1 cellular context compared by ENCODE assay signal in the genomic region with DNA sequence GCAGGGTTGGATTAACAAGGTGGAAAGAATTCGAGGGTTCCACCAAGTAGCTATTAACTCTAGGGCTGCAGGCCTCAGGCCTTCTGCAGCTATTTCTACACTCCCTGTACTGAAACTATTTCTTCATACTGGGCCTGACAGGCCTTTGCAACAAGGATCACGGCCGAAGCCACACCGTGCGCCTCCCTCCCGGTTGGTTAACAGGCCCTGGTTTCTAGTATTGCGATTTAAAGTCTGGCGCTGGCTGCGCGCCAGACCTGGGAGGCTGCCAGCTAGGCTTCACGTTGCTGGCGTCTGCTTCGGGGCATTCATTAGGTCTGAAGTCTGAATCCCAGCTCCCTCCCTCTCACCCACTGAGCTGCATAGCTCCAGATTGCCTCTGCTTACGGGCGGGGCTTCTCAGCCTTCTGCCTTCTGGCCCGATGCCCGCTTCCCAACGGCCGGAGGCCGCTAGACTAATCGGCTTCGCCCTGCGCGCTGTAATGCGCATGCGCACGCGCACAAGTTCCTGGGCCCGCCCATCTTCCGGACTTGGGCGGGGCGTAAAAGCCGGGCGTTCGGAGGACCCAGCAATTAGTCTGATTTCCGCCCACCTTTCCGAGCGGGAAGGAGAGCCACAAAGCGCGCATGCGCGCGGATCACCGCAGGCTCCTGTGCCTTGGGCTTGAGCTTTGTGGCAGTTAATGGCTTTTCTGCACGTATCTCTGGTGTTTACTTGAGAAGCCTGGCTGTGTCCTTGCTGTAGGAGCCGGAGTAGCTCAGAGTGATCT.
A peak's percentile ranks its signal among the peaks of the same experiment; 100 is the strongest.
TF ChIP-seq lines count a peak whose summit lies in the region.

No MANE protein-coding gene starts in this region.

TF ChIP-seq in K562, 482 proteins besides CTCF, POLR2A, EP300 and RAD21 (continued from another document and continues in another):
- TF ChIP-seq ZNF24 (IDR thresholded peaks at IDR 0.05) (peak; percentile 60; the same call in 1 of the 2 replicates), NFRKB (IDR thresholded peaks at IDR 0.05; ENCODE audit: low read depth) (no peak), SRSF7 (optimal IDR thresholded peaks at IDR 0.05; ENCODE audit: low read depth, low read length) (no peak), MAZ (CRISPR knock-in tag; conservative IDR thresholded peaks at IDR 0.05 in 1 of 2, IDR thresholded peaks at IDR 0.05 in 1 of 2) (peak; percentile 68 to 78), MTF1 (CRISPR knock-in tag; IDR thresholded peaks at IDR 0.05; ENCODE audit: borderline replicate concordance) (no peak), MTA2 (IDR thresholded peaks at IDR 0.05; ENCODE audit: low read depth) (no peak), SPI1 (IDR thresholded peaks at IDR 0.05; ENCODE audit: borderline replicate concordance, low read depth, low read length) (no peak), CREBBP (IDR thresholded peaks at IDR 0.05; ENCODE audit: low read depth, low read length) (no peak), ZNF124 (CRISPR knock-in tag; IDR thresholded peaks at IDR 0.05) (no peak), KDM2B (CRISPR knock-in tag; IDR thresholded peaks at IDR 0.05) (no peak), MEIS2 (IDR thresholded peaks at IDR 0.05; ENCODE audit: partially characterized antibody) (peak; percentile 95), ZFP30 (CRISPR knock-in tag; IDR thresholded peaks at IDR 0.05; ENCODE audit: borderline replicate concordance) (no peak), PTTG1 (tag; IDR thresholded peaks at IDR 0.05; ENCODE audit: low read depth) (no peak), NCOA1 (IDR thresholded peaks at IDR 0.05; ENCODE audit: low read depth) (no peak), SMAD3 (CRISPR knock-in tag; conservative IDR thresholded peaks at IDR 0.05) (no peak), RBM14 (IDR thresholded peaks at IDR 0.05; ENCODE audit: borderline replicate concordance, insufficient read depth, low read depth, low read length) (no peak), CHD4 (IDR thresholded peaks at IDR 0.05; ENCODE audit: insufficient read depth, insufficient replicate concordance, low read depth, low read length, poor library complexity, severe bottlenecking) (no peak), ILK (tag; IDR thresholded peaks at IDR 0.05; ENCODE audit: borderline replicate concordance, low read depth) (no peak), STAT5B (CRISPR knock-in tag; IDR thresholded peaks at IDR 0.05) (no peak), GABPB1 (CRISPR knock-in tag; IDR thresholded peaks at IDR 0.05) (peak; percentile 82), XRCC4 (IDR thresholded peaks at IDR 0.05; ENCODE audit: extremely low read depth, insufficient read depth, insufficient read length) (no peak), DPF2 (IDR thresholded peaks at IDR 0.05) (no peak), ZNF274 (IDR thresholded peaks at IDR 0.05; ENCODE audit: borderline replicate concordance, low read depth, low read length) (no peak), ZNF586 (CRISPR knock-in tag; conservative IDR thresholded peaks at IDR 0.05) (no peak), ZNF212 (CRISPR knock-in tag; IDR thresholded peaks at IDR 0.05) (no peak), ZNF785 (CRISPR knock-in tag; IDR thresholded peaks at IDR 0.05) (no peak), ETV1 (tag; conservative IDR thresholded peaks at IDR 0.05; ENCODE audit: low read depth) (peak; percentile 55), ZNF707 (CRISPR knock-in tag; conservative IDR thresholded peaks at IDR 0.05) (no peak), KLF10 (CRISPR knock-in tag; IDR thresholded peaks at IDR 0.05) (no peak), CBX5 (IDR thresholded peaks at IDR 0.05; ENCODE audit: borderline replicate concordance, low read depth) (no peak), TEAD1 (CRISPR knock-in tag; IDR thresholded peaks at IDR 0.05) (peak in 1 of 2 experiments; percentile 82; a peak in 2 of 4 replicates), PML (IDR thresholded peaks at IDR 0.05; ENCODE audit: low read length) (peak; percentile 31; the same call in 1 of the 2 replicates), ZNF253 (CRISPR knock-in tag; conservative IDR thresholded peaks at IDR 0.05) (no peak), ZNF79 (CRISPR knock-in tag; IDR thresholded peaks at IDR 0.05; ENCODE audit: low read depth) (no peak), RHOXF2B (CRISPR knock-in tag; conservative IDR thresholded peaks at IDR 0.05) (no peak), NFIX (CRISPR knock-in tag; IDR thresholded peaks at IDR 0.05; ENCODE audit: low read depth) (peak; percentile 56), RBM34 (IDR thresholded peaks at IDR 0.05; ENCODE audit: borderline replicate concordance, insufficient read depth, low read length) (no peak), BMI1 (IDR thresholded peaks at IDR 0.05; ENCODE audit: low read length) (no peak)
- TF ChIP-seq, protein P1, sequence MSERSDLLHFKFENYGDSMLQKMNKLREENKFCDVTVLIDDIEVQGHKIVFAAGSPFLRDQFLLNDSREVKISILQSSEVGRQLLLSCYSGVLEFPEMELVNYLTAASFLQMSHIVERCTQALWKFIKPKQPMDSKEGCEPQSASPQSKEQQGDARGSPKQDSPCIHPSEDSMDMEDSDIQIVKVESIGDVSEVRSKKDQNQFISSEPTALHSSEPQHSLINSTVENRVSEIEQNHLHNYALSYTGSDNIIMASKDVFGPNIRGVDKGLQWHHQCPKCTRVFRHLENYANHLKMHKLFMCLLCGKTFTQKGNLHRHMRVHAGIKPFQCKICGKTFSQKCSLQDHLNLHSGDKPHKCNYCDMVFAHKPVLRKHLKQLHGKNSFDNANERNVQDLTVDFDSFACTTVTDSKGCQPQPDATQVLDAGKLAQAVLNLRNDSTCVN (CRISPR knock-in tag; IDR thresholded peaks at IDR 0.05) = no peak
- TF ChIP-seq, protein P2, sequence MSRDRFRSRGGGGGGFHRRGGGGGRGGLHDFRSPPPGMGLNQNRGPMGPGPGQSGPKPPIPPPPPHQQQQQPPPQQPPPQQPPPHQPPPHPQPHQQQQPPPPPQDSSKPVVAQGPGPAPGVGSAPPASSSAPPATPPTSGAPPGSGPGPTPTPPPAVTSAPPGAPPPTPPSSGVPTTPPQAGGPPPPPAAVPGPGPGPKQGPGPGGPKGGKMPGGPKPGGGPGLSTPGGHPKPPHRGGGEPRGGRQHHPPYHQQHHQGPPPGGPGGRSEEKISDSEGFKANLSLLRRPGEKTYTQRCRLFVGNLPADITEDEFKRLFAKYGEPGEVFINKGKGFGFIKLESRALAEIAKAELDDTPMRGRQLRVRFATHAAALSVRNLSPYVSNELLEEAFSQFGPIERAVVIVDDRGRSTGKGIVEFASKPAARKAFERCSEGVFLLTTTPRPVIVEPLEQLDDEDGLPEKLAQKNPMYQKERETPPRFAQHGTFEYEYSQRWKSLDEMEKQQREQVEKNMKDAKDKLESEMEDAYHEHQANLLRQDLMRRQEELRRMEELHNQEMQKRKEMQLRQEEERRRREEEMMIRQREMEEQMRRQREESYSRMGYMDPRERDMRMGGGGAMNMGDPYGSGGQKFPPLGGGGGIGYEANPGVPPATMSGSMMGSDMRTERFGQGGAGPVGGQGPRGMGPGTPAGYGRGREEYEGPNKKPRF (IDR thresholded peaks at IDR 0.05; ENCODE audit: low read depth, low read length) = no peak
- TF ChIP-seq, protein P3, sequence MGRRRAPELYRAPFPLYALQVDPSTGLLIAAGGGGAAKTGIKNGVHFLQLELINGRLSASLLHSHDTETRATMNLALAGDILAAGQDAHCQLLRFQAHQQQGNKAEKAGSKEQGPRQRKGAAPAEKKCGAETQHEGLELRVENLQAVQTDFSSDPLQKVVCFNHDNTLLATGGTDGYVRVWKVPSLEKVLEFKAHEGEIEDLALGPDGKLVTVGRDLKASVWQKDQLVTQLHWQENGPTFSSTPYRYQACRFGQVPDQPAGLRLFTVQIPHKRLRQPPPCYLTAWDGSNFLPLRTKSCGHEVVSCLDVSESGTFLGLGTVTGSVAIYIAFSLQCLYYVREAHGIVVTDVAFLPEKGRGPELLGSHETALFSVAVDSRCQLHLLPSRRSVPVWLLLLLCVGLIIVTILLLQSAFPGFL (CRISPR knock-in tag; IDR thresholded peaks at IDR 0.05) = no peak
- TF ChIP-seq, protein P4, sequence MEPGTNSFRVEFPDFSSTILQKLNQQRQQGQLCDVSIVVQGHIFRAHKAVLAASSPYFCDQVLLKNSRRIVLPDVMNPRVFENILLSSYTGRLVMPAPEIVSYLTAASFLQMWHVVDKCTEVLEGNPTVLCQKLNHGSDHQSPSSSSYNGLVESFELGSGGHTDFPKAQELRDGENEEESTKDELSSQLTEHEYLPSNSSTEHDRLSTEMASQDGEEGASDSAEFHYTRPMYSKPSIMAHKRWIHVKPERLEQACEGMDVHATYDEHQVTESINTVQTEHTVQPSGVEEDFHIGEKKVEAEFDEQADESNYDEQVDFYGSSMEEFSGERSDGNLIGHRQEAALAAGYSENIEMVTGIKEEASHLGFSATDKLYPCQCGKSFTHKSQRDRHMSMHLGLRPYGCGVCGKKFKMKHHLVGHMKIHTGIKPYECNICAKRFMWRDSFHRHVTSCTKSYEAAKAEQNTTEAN (CRISPR knock-in tag; IDR thresholded peaks at IDR 0.05) = no peak
- TF ChIP-seq, protein P5, sequence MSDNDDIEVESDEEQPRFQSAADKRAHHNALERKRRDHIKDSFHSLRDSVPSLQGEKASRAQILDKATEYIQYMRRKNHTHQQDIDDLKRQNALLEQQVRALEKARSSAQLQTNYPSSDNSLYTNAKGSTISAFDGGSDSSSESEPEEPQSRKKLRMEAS (CRISPR knock-in tag; IDR thresholded peaks at IDR 0.05) = no peak; the same call in 1 of the 2 replicates
- TF ChIP-seq, protein P6, sequence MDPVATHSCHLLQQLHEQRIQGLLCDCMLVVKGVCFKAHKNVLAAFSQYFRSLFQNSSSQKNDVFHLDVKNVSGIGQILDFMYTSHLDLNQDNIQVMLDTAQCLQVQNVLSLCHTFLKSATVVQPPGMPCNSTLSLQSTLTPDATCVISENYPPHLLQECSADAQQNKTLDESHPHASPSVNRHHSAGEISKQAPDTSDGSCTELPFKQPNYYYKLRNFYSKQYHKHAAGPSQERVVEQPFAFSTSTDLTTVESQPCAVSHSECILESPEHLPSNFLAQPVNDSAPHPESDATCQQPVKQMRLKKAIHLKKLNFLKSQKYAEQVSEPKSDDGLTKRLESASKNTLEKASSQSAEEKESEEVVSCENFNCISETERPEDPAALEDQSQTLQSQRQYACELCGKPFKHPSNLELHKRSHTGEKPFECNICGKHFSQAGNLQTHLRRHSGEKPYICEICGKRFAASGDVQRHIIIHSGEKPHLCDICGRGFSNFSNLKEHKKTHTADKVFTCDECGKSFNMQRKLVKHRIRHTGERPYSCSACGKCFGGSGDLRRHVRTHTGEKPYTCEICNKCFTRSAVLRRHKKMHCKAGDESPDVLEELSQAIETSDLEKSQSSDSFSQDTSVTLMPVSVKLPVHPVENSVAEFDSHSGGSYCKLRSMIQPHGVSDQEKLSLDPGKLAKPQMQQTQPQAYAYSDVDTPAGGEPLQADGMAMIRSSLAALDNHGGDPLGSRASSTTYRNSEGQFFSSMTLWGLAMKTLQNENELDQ (CRISPR knock-in tag; IDR thresholded peaks at IDR 0.05; ENCODE audit: borderline replicate concordance) = no peak
- TF ChIP-seq, protein P7, sequence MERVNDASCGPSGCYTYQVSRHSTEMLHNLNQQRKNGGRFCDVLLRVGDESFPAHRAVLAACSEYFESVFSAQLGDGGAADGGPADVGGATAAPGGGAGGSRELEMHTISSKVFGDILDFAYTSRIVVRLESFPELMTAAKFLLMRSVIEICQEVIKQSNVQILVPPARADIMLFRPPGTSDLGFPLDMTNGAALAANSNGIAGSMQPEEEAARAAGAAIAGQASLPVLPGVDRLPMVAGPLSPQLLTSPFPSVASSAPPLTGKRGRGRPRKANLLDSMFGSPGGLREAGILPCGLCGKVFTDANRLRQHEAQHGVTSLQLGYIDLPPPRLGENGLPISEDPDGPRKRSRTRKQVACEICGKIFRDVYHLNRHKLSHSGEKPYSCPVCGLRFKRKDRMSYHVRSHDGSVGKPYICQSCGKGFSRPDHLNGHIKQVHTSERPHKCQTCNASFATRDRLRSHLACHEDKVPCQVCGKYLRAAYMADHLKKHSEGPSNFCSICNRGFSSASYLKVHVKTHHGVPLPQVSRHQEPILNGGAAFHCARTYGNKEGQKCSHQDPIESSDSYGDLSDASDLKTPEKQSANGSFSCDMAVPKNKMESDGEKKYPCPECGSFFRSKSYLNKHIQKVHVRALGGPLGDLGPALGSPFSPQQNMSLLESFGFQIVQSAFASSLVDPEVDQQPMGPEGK (CRISPR knock-in tag; IDR thresholded peaks at IDR 0.05; ENCODE audit: borderline replicate concordance) = no peak
- TF ChIP-seq, protein P8, sequence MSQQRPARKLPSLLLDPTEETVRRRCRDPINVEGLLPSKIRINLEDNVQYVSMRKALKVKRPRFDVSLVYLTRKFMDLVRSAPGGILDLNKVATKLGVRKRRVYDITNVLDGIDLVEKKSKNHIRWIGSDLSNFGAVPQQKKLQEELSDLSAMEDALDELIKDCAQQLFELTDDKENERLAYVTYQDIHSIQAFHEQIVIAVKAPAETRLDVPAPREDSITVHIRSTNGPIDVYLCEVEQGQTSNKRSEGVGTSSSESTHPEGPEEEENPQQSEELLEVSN (IDR thresholded peaks at IDR 0.05; ENCODE audit: borderline replicate concordance in 1 of 2, extremely low read depth in 1 of 2, insufficient read depth in 1 of 2, insufficient read length in 1 of 2, low read depth in 1 of 2, low read length in 1 of 2, poor library complexity in 1 of 2, severe bottlenecking in 1 of 2) = peak in 1 of 2 experiments; percentile 49
- TF ChIP-seq, protein P9, sequence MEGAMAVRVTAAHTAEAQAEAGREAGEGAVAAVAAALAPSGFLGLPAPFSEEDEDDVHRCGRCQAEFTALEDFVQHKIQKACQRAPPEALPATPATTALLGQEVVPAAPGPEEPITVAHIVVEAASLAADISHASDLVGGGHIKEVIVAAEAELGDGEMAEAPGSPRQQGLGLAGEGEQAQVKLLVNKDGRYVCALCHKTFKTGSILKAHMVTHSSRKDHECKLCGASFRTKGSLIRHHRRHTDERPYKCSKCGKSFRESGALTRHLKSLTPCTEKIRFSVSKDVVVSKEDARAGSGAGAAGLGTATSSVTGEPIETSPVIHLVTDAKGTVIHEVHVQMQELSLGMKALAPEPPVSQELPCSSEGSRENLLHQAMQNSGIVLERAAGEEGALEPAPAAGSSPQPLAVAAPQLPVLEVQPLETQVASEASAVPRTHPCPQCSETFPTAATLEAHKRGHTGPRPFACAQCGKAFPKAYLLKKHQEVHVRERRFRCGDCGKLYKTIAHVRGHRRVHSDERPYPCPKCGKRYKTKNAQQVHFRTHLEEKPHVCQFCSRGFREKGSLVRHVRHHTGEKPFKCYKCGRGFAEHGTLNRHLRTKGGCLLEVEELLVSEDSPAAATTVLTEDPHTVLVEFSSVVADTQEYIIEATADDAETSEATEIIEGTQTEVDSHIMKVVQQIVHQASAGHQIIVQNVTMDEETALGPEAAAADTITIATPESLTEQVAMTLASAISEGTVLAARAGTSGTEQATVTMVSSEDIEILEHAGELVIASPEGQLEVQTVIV (CRISPR knock-in tag; IDR thresholded peaks at IDR 0.05; ENCODE audit: borderline replicate concordance) = no peak
- TF ChIP-seq, protein P10, sequence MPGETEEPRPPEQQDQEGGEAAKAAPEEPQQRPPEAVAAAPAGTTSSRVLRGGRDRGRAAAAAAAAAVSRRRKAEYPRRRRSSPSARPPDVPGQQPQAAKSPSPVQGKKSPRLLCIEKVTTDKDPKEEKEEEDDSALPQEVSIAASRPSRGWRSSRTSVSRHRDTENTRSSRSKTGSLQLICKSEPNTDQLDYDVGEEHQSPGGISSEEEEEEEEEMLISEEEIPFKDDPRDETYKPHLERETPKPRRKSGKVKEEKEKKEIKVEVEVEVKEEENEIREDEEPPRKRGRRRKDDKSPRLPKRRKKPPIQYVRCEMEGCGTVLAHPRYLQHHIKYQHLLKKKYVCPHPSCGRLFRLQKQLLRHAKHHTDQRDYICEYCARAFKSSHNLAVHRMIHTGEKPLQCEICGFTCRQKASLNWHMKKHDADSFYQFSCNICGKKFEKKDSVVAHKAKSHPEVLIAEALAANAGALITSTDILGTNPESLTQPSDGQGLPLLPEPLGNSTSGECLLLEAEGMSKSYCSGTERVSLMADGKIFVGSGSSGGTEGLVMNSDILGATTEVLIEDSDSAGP (CRISPR knock-in tag; IDR thresholded peaks at IDR 0.05) = no peak
